28 cellular contexts compared by ENCODE assay signal in genomic region chr6:34592208-34592952, GRCh38. TPM values are rescaled to one million over a fixed set of nuclear protein-coding genes. Genes with fewer than 3 reads are reported as not detected.
DNase-seq lines count a peak whose midpoint lies in the region; ATAC-seq, FAIRE-seq and TF ChIP-seq lines count a peak whose summit lies in the region.
"Had no signal": no experiment of that assay in that cellular context is flagged by ENCODE, and none has a peak within 500 bp of the region (broad histone marks: within the 10 kb centered on the region; RNA-seq: fewer than 3 reads in every experiment).

No MANE protein-coding gene starts in this region.

- no peak overlapping the region for H3K27ac Mint-ChIP-seq in activated CD4-positive, alpha-beta memory T cell treated with anti-CD3 and anti-CD28 coated beads for 36 hours
- no peak overlapping the region for H3K27ac Mint-ChIP-seq in activated CD4-positive, alpha-beta memory T cell treated with anti-CD3 and anti-CD28 coated beads, Interleukin-2, amount 10 ng/mL, durations not matched to agents 7 days and 5 days
- H3K27ac Mint-ChIP-seq in H9, result peak overlapping the region in 2 of 3 experiments; percentile 49 to 81; a peak in 1 of 7 replicates
- H3K27ac Mint-ChIP-seq in activated naive CD8-positive, alpha-beta T cell treated with anti-CD3 and anti-CD28 coated beads, Interleukin-2, amount 50 U/mL, for 24 hours, result no peak overlapping the region
- H3K27ac Mint-ChIP-seq: activated naive CD4-positive, alpha-beta T cell treated with anti-CD3 and anti-CD28 coated beads, Interleukin-2, amount 50 U/mL, for 72 hours; dendritic cell treated with granulocyte-macrophage colony-stimulating factor and Interleukin-4, amounts not matched to agents 40 ng/mL and 50 ng/mL, for 4 days; nephron progenitor cell; T-helper 1 cell treated with Interleukin-12 subunit alpha and Interleukin-12 subunit beta and Interleukin-4 antibody, amounts not matched to agents 30 μg/mL and 1 μg/mL, for 36 hours had no signal

- no peak overlapping the region for H3K4me2 ChIP-seq in H9 (ENCODE audit: insufficient read depth, insufficient read length, low read length)

- H3K4me3 ChIP-seq in prostate gland, result no peak overlapping the region
- H3K4me3 ChIP-seq: SJCRH30, thyroid gland had no signal

- H2AK5ac ChIP-seq in H9 (ENCODE audit: insufficient read length, low read length), result no peak overlapping the region

- POLR2A ChIA-PET in activated CD4-positive, alpha-beta memory T cell treated with anti-CD3 and anti-CD28 coated beads for 36 hours (lab: Charles Lee), result no interaction called here
- POLR2A ChIA-PET in activated CD4-positive, alpha-beta memory T cell treated with anti-CD3 and anti-CD28 coated beads, Interleukin-2, amount 10 ng/mL, durations not matched to agents 7 days and 5 days (lab: Charles Lee), result interaction anchor here (0.6 to 1.0 kb wide), 2 partner anchors 10 to 17 kb away, joined by 3 to 4 read pairs; no protein-coding TSS in a partner anchor

- no peak for TF ChIP-seq CTCF in H9 (conservative IDR thresholded peaks at IDR 0.05)
- no peak for TF ChIP-seq CTCF in prostate gland (IDR thresholded peaks at IDR 0.05)

- no CpG with 5 or more reads among the region's 10 CpGs for WGBS in H9 (ENCODE audit: extremely low coverage, insufficient read length, low lambda C conversion rate)
- 88% methylated on average over 10 of the region's 10 CpGs for WGBS in prostate gland

- H3K14ac ChIP-seq in H9 (ENCODE audit: insufficient read depth, low read length), result no peak overlapping the region

- DNase-seq in activated CD4-positive, alpha-beta memory T cell treated with anti-CD3 and anti-CD28 coated beads for 36 hours, result peak; percentile 20
- DNase-seq in activated CD4-positive, alpha-beta memory T cell treated with anti-CD3 and anti-CD28 coated beads, Interleukin-2, amount 10 ng/mL, durations not matched to agents 7 days and 5 days, result no peak
- no peak for DNase-seq in H9
- DNase-seq in activated naive CD8-positive, alpha-beta T cell treated with anti-CD3 and anti-CD28 coated beads, Interleukin-2, amount 50 U/mL, for 24 hours, result peak; percentile 25
- no peak for DNase-seq in prostate gland (ENCODE audit: low spot score)
- DNase-seq in NCI-H128 (lab: John Stamatoyannopoulos, UW; ENCODE audit: unreplicated experiment), result no peak
- no peak for DNase-seq in RCC 7860 (ENCODE audit: low spot score)
- no peak for DNase-seq in stimulated activated naive CD4-positive, alpha-beta T cell (lab: John Stamatoyannopoulos, UW)
- DNase-seq: brain microvascular endothelial cell, foreskin keratinocyte, H7, KG1, mesenchymal stem cell, NCI-H2081, NCI-H524 treated with DMSO at 0.1 percent for 48 hours, nephron progenitor cell, OCI-M1, SJCRH30, WERI-Rb-1 had no signal

- no peak for FAIRE-seq in RCC 7860 (lab: Jason Lieb, UNC)
- FAIRE-seq: GM19239 had no signal

- H3K56ac ChIP-seq in H9 (ENCODE audit: insufficient read length, low read depth, low read length), result no peak overlapping the region

- H2BK12ac ChIP-seq in H9 (ENCODE audit: insufficient read length, low read depth, low read length), result no peak overlapping the region

- no peak overlapping the region for H4K8ac ChIP-seq in H9 (replicated peaks; ENCODE audit: insufficient read length, low read depth, low read length)

- peaks cover 10% of the 10 kb centered on the region for H3K4me1 Mint-ChIP-seq in activated CD4-positive, alpha-beta memory T cell treated with anti-CD3 and anti-CD28 coated beads for 36 hours (ENCODE audit: low read depth)
- H3K4me1 Mint-ChIP-seq in activated CD4-positive, alpha-beta memory T cell treated with anti-CD3 and anti-CD28 coated beads, Interleukin-2, amount 10 ng/mL, durations not matched to agents 7 days and 5 days, result peaks cover 8% of the 10 kb centered on the region
- peaks cover 16 to 26% of the 10 kb centered on the region in 2 experiments for H3K4me1 Mint-ChIP-seq in H9
- H3K4me1 Mint-ChIP-seq in activated naive CD8-positive, alpha-beta T cell treated with anti-CD3 and anti-CD28 coated beads, Interleukin-2, amount 50 U/mL, for 24 hours, result peaks cover 18% of the 10 kb centered on the region

- no peaks in the 10 kb centered on the region for H3K9me3 ChIP-seq in H9 (ENCODE audit: control insufficient read depth, low read depth, low read length)
- H3K9me3 ChIP-seq in prostate gland, result no peaks in the 10 kb centered on the region
- H3K9me3 ChIP-seq: SJCRH30, thyroid gland had no signal

- H2BK15ac ChIP-seq in H9 (ENCODE audit: low read depth, low read length), result no peak overlapping the region

- H3T11ph ChIP-seq in H9 (ENCODE audit: low read length), result no peak overlapping the region

- H3K4ac ChIP-seq in H9 (ENCODE audit: low read depth, low read length), result no peak overlapping the region

- H3K79me2 ChIP-seq in H9 (ENCODE audit: insufficient read depth, low read length), result peaks cover 2% of the 10 kb centered on the region; the same call in 1 of the 2 replicates

- no peak overlapping the region for H3K9ac ChIP-seq in H9 (ENCODE audit: extremely low read depth, insufficient read length, low read length)

- peak; percentile 93 for ATAC-seq in activated naive CD8-positive, alpha-beta T cell treated with anti-CD3 and anti-CD28 coated beads, Interleukin-2, amount 50 U/mL, for 24 hours
- ATAC-seq: foreskin keratinocyte had no signal

- H3K27me3 Mint-ChIP-seq in activated CD4-positive, alpha-beta memory T cell treated with anti-CD3 and anti-CD28 coated beads for 36 hours, result no peaks in the 10 kb centered on the region
- H3K27me3 Mint-ChIP-seq in activated CD4-positive, alpha-beta memory T cell treated with anti-CD3 and anti-CD28 coated beads, Interleukin-2, amount 10 ng/mL, durations not matched to agents 7 days and 5 days, result no peaks in the 10 kb centered on the region
- H3K27me3 Mint-ChIP-seq in H9 (ENCODE audit: low read depth), result no peaks in the 10 kb centered on the region
- H3K27me3 Mint-ChIP-seq in activated naive CD8-positive, alpha-beta T cell treated with anti-CD3 and anti-CD28 coated beads, Interleukin-2, amount 50 U/mL, for 24 hours, result no peaks in the 10 kb centered on the region
- H3K27me3 Mint-ChIP-seq: dendritic cell treated with granulocyte-macrophage colony-stimulating factor and Interleukin-4, amounts not matched to agents 40 ng/mL and 50 ng/mL, for 4 days had no signal

- H3K27me3 ChIP-seq in H9 (ENCODE audit: insufficient read depth, low read length) (no peaks in the 10 kb centered on the region), prostate gland (replicated peaks; ENCODE audit: insufficient read depth) (no peaks in the 10 kb centered on the region)
- H3K27me3 ChIP-seq: brain microvascular endothelial cell, foreskin keratinocyte, SJCRH30, thyroid gland had no signal

- H3K79me1 ChIP-seq in H9 (ENCODE audit: insufficient read depth, low read depth, low read length, poor library complexity, severe bottlenecking), result no peaks in the 10 kb centered on the region

- H2AFZ ChIP-seq in H9 (ENCODE audit: low read length), result no peak overlapping the region

- intact Hi-C loops in activated CD4-positive, alpha-beta memory T cell treated with anti-CD3 and anti-CD28 coated beads for 36 hours (cut with micrococcal nuclease), result no loop called here
- intact Hi-C loops in prostate gland (cut with DNase I), result no loop called here

- no peak overlapping the region for H4K91ac ChIP-seq in H9 (ENCODE audit: insufficient read length, low read depth, low read length)

- H4K20me1 ChIP-seq in H9 (ENCODE audit: control insufficient read depth, insufficient read depth, insufficient read length), result no peaks in the 10 kb centered on the region

- no peak overlapping the region for H4K5ac ChIP-seq in H9 (ENCODE audit: insufficient read length, low read depth, low read length)

- H2BK5ac ChIP-seq in H9 (ENCODE audit: insufficient read length, low read length), result no peak overlapping the region

- no peaks in the 10 kb centered on the region for H3K23me2 ChIP-seq in H9 (ENCODE audit: insufficient read length, low read depth, low read length, poor library complexity, severe bottlenecking)

- no peak overlapping the region for H2BK20ac ChIP-seq in H9 (ENCODE audit: low read depth, low read length, poor library complexity, severe bottlenecking)

- H3K36me3 ChIP-seq in prostate gland, result no peaks in the 10 kb centered on the region
- H3K36me3 ChIP-seq: SJCRH30 had no signal

- TF ChIP-seq POLR2A in prostate gland (IDR thresholded peaks at IDR 0.05), result no peak

- CTCF ChIA-PET in activated CD4-positive, alpha-beta memory T cell treated with anti-CD3 and anti-CD28 coated beads for 36 hours (lab: Charles Lee), result interaction anchor here (1.0 to 3.3 kb wide), 5 partner anchors 9 to 132 kb away, joined by 3 to 18 read pairs (median 5); no protein-coding TSS in a partner anchor
- CTCF ChIA-PET in activated CD4-positive, alpha-beta memory T cell treated with anti-CD3 and anti-CD28 coated beads, Interleukin-2, amount 10 ng/mL, durations not matched to agents 7 days and 5 days (lab: Charles Lee), result interaction anchor here (1.5 to 3.2 kb wide), 2 partner anchors 7 to 17 kb away, joined by 4 to 18 read pairs; no protein-coding TSS in a partner anchor

- H3K4me1 ChIP-seq in H9 (ENCODE audit: insufficient read depth, low read length), result no peaks in the 10 kb centered on the region; the same call in 1 of the 2 replicates
- peaks cover 19% of the 10 kb centered on the region for H3K4me1 ChIP-seq in prostate gland (replicated peaks)
- H3K4me1 ChIP-seq: SJCRH30 had no signal

- H3K27ac ChIP-seq in H9 (ENCODE audit: insufficient read length, low read depth, low read length) (no peak overlapping the region), prostate gland (peak overlapping the region; percentile 78 to 80)
- H3K27ac ChIP-seq: brain microvascular endothelial cell, epithelial cell of prostate, foreskin keratinocyte, SJCRH30, thyroid gland, WERI-Rb-1 had no signal

- H3K18ac ChIP-seq in H9 (ENCODE audit: insufficient read length, low read depth, low read length), result no peak overlapping the region

- no peak overlapping the region for H3K4me3 Mint-ChIP-seq in activated CD4-positive, alpha-beta memory T cell treated with anti-CD3 and anti-CD28 coated beads for 36 hours
- no peak overlapping the region for H3K4me3 Mint-ChIP-seq in activated CD4-positive, alpha-beta memory T cell treated with anti-CD3 and anti-CD28 coated beads, Interleukin-2, amount 10 ng/mL, durations not matched to agents 7 days and 5 days
- H3K4me3 Mint-ChIP-seq in H9, result no peak overlapping the region
- H3K4me3 Mint-ChIP-seq in activated naive CD8-positive, alpha-beta T cell treated with anti-CD3 and anti-CD28 coated beads, Interleukin-2, amount 50 U/mL, for 24 hours, result no peak overlapping the region
- H3K4me3 Mint-ChIP-seq: dendritic cell treated with granulocyte-macrophage colony-stimulating factor and Interleukin-4, amounts not matched to agents 40 ng/mL and 50 ng/mL, for 4 days; nephron progenitor cell; T-helper 1 cell treated with Interleukin-12 subunit alpha and Interleukin-12 subunit beta and Interleukin-4 antibody, amounts not matched to agents 30 μg/mL and 1 μg/mL, for 36 hours had no signal

- H3K9me3 Mint-ChIP-seq in activated CD4-positive, alpha-beta memory T cell treated with anti-CD3 and anti-CD28 coated beads for 36 hours, result no peaks in the 10 kb centered on the region
- H3K9me3 Mint-ChIP-seq in activated CD4-positive, alpha-beta memory T cell treated with anti-CD3 and anti-CD28 coated beads, Interleukin-2, amount 10 ng/mL, durations not matched to agents 7 days and 5 days, result no peaks in the 10 kb centered on the region
- H3K9me3 Mint-ChIP-seq in H9, result no peaks in the 10 kb centered on the region
- H3K9me3 Mint-ChIP-seq in activated naive CD8-positive, alpha-beta T cell treated with anti-CD3 and anti-CD28 coated beads, Interleukin-2, amount 50 U/mL, for 24 hours, result no peaks in the 10 kb centered on the region
- H3K9me3 Mint-ChIP-seq: activated naive CD4-positive, alpha-beta T cell treated with anti-CD3 and anti-CD28 coated beads, Interleukin-2, amount 50 U/mL, for 72 hours; dendritic cell treated with granulocyte-macrophage colony-stimulating factor and Interleukin-4, amounts not matched to agents 40 ng/mL and 50 ng/mL, for 4 days; nephron progenitor cell; T-helper 1 cell treated with Interleukin-12 subunit alpha and Interleukin-12 subunit beta and Interleukin-4 antibody, amounts not matched to agents 30 μg/mL and 1 μg/mL, for 36 hours had no signal

- no peak overlapping the region for H3K23ac ChIP-seq in H9 (ENCODE audit: insufficient read length, low read depth, low read length)

- no peak overlapping the region for H2BK120ac ChIP-seq in H9 (ENCODE audit: low read depth, low read length, poor library complexity, severe bottlenecking)

- peaks cover 2% of the 10 kb centered on the region for H3K36me3 Mint-ChIP-seq in activated CD4-positive, alpha-beta memory T cell treated with anti-CD3 and anti-CD28 coated beads for 36 hours
- peaks cover 9% of the 10 kb centered on the region for H3K36me3 Mint-ChIP-seq in activated CD4-positive, alpha-beta memory T cell treated with anti-CD3 and anti-CD28 coated beads, Interleukin-2, amount 10 ng/mL, durations not matched to agents 7 days and 5 days (ENCODE audit: low read depth)
- H3K36me3 Mint-ChIP-seq in H9 (ENCODE audit: insufficient read depth in 1 of 3, low read depth in 3 of 3), result peaks cover 0 to 5% (median 0%) of the 10 kb centered on the region in 3 experiments; a peak in 3 of 7 replicates
- no peaks in the 10 kb centered on the region for H3K36me3 Mint-ChIP-seq in activated naive CD8-positive, alpha-beta T cell treated with anti-CD3 and anti-CD28 coated beads, Interleukin-2, amount 50 U/mL, for 24 hours (ENCODE audit: low read depth)

RNA-seq across cellular contexts. Expression of gene SPDEF, which starts 36.3 kb away (rescaled TPM):
- under 1 TPM in 1 of 2 experiments, not detected in 1; 0.33 TPM for total RNA-seq in activated CD4-positive, alpha-beta memory T cell treated with anti-CD3 and anti-CD28 coated beads for 36 hours
- total RNA-seq in activated CD4-positive, alpha-beta memory T cell treated with anti-CD3 and anti-CD28 coated beads, Interleukin-2, amount 10 ng/mL, durations not matched to agents 7 days and 5 days, result not detected
- total RNA-seq in H9 (2021) (0.15 and 0.22 TPM in 2 replicates), prostate gland (100 to 1,000 TPM; 165 to 738 TPM)
- total RNA-seq: Daoy, foreskin keratinocyte, kidney epithelial cell, pulmonary artery endothelial cell, SJCRH30, thyroid gland had no signal

Comparison
In these comparisons a context has a peak if more than half of its experiments do, and no peak if none do; other contexts are left out.
1. DNase-seq: peak in activated CD4-positive, alpha-beta memory T cell treated with anti-CD3 and anti-CD28 coated beads for 36 hours (single experiment) and activated naive CD8-positive, alpha-beta T cell treated with anti-CD3 and anti-CD28 coated beads, Interleukin-2, amount 50 U/mL, for 24 hours (single experiment); none in activated CD4-positive, alpha-beta memory T cell treated with anti-CD3 and anti-CD28 coated beads, Interleukin-2, amount 10 ng/mL, durations not matched to agents 7 days and 5 days (single experiment), H9 (single experiment), prostate gland (single experiment), NCI-H128 (single experiment), RCC 7860 (single experiment) and stimulated activated naive CD4-positive, alpha-beta T cell (0 of 6).
2. H3K27ac Mint-ChIP-seq: peak in H9 (2 of 3); none in activated CD4-positive, alpha-beta memory T cell treated with anti-CD3 and anti-CD28 coated beads for 36 hours (single experiment), activated CD4-positive, alpha-beta memory T cell treated with anti-CD3 and anti-CD28 coated beads, Interleukin-2, amount 10 ng/mL, durations not matched to agents 7 days and 5 days (single experiment) and activated naive CD8-positive, alpha-beta T cell treated with anti-CD3 and anti-CD28 coated beads, Interleukin-2, amount 50 U/mL, for 24 hours (single experiment).
3. RNA of gene SPDEF, which starts 36.3 kb away (total RNA-seq): 165 to 738 TPM in prostate gland; 0.33 TPM in activated CD4-positive, alpha-beta memory T cell treated with anti-CD3 and anti-CD28 coated beads for 36 hours, 0.15 to 0.22 TPM in H9 and not detected in activated CD4-positive, alpha-beta memory T cell treated with anti-CD3 and anti-CD28 coated beads, Interleukin-2, amount 10 ng/mL, durations not matched to agents 7 days and 5 days; every median in the first group is over 100 times any median in the second.